25 cellular contexts compared by ENCODE assay signal in the genomic region with DNA sequence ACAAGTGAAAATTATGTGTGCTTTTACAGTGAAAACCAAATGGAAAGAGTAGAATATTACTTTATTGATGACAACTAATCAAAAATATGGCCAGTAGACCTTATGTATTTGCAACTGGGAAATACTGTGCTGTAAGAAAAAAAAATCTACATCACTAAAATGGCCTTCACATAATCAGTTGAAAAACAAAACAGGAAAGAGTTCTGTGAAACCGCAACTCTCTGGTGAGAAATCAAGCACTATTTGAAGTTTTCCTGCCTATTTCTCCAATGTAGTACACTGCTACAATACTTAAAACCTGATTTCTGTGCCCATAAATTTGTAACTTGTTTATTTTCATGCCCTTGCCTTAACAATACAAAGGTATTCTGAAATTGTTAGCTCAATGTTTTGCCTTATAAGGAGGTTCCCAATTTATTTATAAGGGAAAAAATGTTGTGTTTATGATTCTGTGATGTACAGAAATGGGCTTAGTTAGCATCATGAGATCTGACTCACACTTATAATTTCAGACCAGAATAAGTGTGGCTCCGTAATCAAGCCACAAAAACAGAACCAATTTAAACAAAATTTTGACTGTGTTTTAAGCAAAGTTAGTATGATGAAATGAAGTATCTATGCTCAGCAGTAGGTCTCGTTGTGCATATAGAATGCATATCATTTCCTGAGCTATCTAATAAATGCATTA.
DNase-seq lines count a peak whose midpoint lies in the region; ATAC-seq and TF ChIP-seq lines count a peak whose summit lies in the region.
"Had no signal": no experiment of that assay in that cellular context is flagged by ENCODE, and none has a peak within 500 bp of the region (broad histone marks: within the 10 kb centered on the region; RNA-seq: fewer than 3 reads in every experiment).

No MANE protein-coding gene starts in this region.

- 0 out of 2 replicates have a peak, but pooled peaks cover 4% of the 10 kb centered on the region for H3K79me2 ChIP-seq in GM23248 (ENCODE audit: insufficient read depth)

- H3K36me3 ChIP-seq in BLaER1 treated with 17β-estradiol and CSF1 and Interleukin-3, amounts not matched to agents 10 nM and 100 nM = no peaks in the 10 kb centered on the region
- H3K36me3 ChIP-seq in HUES64 (ENCODE audit: insufficient read depth, low read length) = no peaks in the 10 kb centered on the region
- no peaks in the 10 kb centered on the region; the same call in 1 of the 2 replicates for H3K36me3 ChIP-seq in GM23248 (ENCODE audit: low read depth)

- ATAC-seq in natural killer cell treated with Interleukin-12 subunit alpha and Interleukin-12 subunit beta and Interleukin-15 and Interleukin-18, amount 100 ng/mL, for 72 hours = no peak
- ATAC-seq in GM21825 (IDR thresholded peaks at IDR 0.05; ENCODE audit: unreplicated experiment) (no peak), HG03354 (IDR thresholded peaks at IDR 0.05; ENCODE audit: poor library complexity, severe bottlenecking, unreplicated experiment) (no peak)
- ATAC-seq: PC-3, SK-N-SH treated with all-trans-retinoic acid at 6 μM for 48 hours had no signal

- peak overlapping the region; percentile 16 for H3K4me3 Mint-ChIP-seq in natural killer cell treated with Interleukin-12 subunit alpha and Interleukin-12 subunit beta and Interleukin-15 and Interleukin-18, amount 100 ng/mL, for 72 hours
- H3K4me3 Mint-ChIP-seq: CD8-positive, alpha-beta memory T cell had no signal

- no peaks in the 10 kb centered on the region for H3K27me3 ChIP-seq in BLaER1 treated with 17β-estradiol and CSF1 and Interleukin-3, amounts not matched to agents 10 nM and 100 nM
- H3K27me3 ChIP-seq in HUES64 (ENCODE audit: insufficient read depth, low read length) = no peaks in the 10 kb centered on the region
- no peaks in the 10 kb centered on the region for H3K27me3 ChIP-seq in GM23248 (replicated peaks; ENCODE audit: insufficient read depth)

- no peak overlapping the region for H3K9ac ChIP-seq in BLaER1 treated with 17β-estradiol and CSF1 and Interleukin-3, amounts not matched to agents 10 nM and 100 nM
- H3K9ac ChIP-seq in HUES64 (ENCODE audit: low read depth, low read length) (no peak overlapping the region), GM23248 (no peak overlapping the region)

- H3K4me1 Mint-ChIP-seq in natural killer cell treated with Interleukin-12 subunit alpha and Interleukin-12 subunit beta and Interleukin-15 and Interleukin-18, amount 100 ng/mL, for 72 hours (ENCODE audit: low read depth in 2 of 2) = peaks cover 4 to 12% of the 10 kb centered on the region in 2 donors
- H3K4me1 Mint-ChIP-seq: CD8-positive, alpha-beta memory T cell had no signal

- H3K9me3 Mint-ChIP-seq in natural killer cell treated with Interleukin-12 subunit alpha and Interleukin-12 subunit beta and Interleukin-15 and Interleukin-18, amount 100 ng/mL, for 72 hours = no peaks in the 10 kb centered on the region

- in situ Hi-C loops in GM23248 (cut with MboI) = no loop called here

- peaks cover 0 to 5% (median 0%) of the 10 kb centered on the region in 11 experiments; a peak in 1 of 22 replicates for H3K9me3 ChIP-seq in BLaER1 treated with 17β-estradiol and CSF1 and Interleukin-3, amounts not matched to agents 10 nM and 100 nM (replicated peaks in 1 of 11)
- H3K9me3 ChIP-seq in HUES64 (ENCODE audit: insufficient read depth, low read depth, low read length) (no peaks in the 10 kb centered on the region), GM23248 (ENCODE audit: low read depth) (no peaks in the 10 kb centered on the region)

- no peaks in the 10 kb centered on the region for H4K20me1 ChIP-seq in BLaER1 treated with 17β-estradiol and CSF1 and Interleukin-3, amounts not matched to agents 10 nM and 100 nM
- H4K20me1 ChIP-seq in GM23248 (ENCODE audit: insufficient read depth) = no peaks in the 10 kb centered on the region

- no peaks in the 10 kb centered on the region for H3K9me2 ChIP-seq in GM23248 (ENCODE audit: insufficient read depth)

- H3K27ac Mint-ChIP-seq in natural killer cell treated with Interleukin-12 subunit alpha and Interleukin-12 subunit beta and Interleukin-15 and Interleukin-18, amount 100 ng/mL, for 72 hours = peak overlapping the region in 1 of 2 donors; percentile 74
- H3K27ac Mint-ChIP-seq: CD8-positive, alpha-beta memory T cell had no signal

- no peaks in the 10 kb centered on the region for H3F3A ChIP-seq in GM23248 (ENCODE audit: insufficient read depth)

- TF ChIP-seq CTCF in choroid plexus epithelial cell (conservative IDR thresholded peaks at IDR 0.05; ENCODE audit: low read depth, low read length) = no peak

- no peak overlapping the region for H2AFZ ChIP-seq in GM23248

- H3K27ac ChIP-seq in BLaER1 treated with 17β-estradiol and CSF1 and Interleukin-3, amounts not matched to agents 10 nM and 100 nM = peak overlapping the region in 2 of 11 experiments; percentile 18 to 40; a peak in 3 of 22 replicates
- H3K27ac ChIP-seq in HUES64 (ENCODE audit: low read depth, low read length) (peak overlapping the region; percentile 9; the same call in 1 of the 2 replicates), GM23248 (no peak overlapping the region)
- H3K27ac ChIP-seq: C4-2B had no signal

- peak overlapping the region in 10 of 11 experiments; percentile 13 to 60 (median 24); a peak in 15 of 22 replicates for H3K4me2 ChIP-seq in BLaER1 treated with 17β-estradiol and CSF1 and Interleukin-3, amounts not matched to agents 10 nM and 100 nM
- H3K4me2 ChIP-seq in GM23248 (ENCODE audit: unreplicated experiment) = no peak overlapping the region

- no peaks in the 10 kb centered on the region for H3K27me3 Mint-ChIP-seq in natural killer cell treated with Interleukin-12 subunit alpha and Interleukin-12 subunit beta and Interleukin-15 and Interleukin-18, amount 100 ng/mL, for 72 hours
- H3K27me3 Mint-ChIP-seq: CD8-positive, alpha-beta memory T cell had no signal

- 97% methylated on average over 2 of the region's 3 CpGs for WGBS in HUES64
- 90 to 94% methylated on average over 3 of the region's 3 CpGs for WGBS in GM23248 (ENCODE audit: low coverage in 1 of 2, low lambda C conversion rate in 2 of 2, missing lambda C conversion rate in 2 of 2), 2 experiments

- DNase-seq in choroid plexus epithelial cell (ENCODE audit: low read depth) (peak; percentile 9), GM23248 (no peak)
- no peak for DNase-seq in natural killer cell treated with Interleukin-12 subunit alpha and Interleukin-12 subunit beta and Interleukin-15 and Interleukin-18, amount 100 ng/mL, for 72 hours (ENCODE audit: low spot score)
- no peak for DNase-seq in stimulated activated naive CD4-positive, alpha-beta T cell (lab: John Stamatoyannopoulos, UW)
- DNase-seq: AML-193; CD8-positive, alpha-beta memory T cell; DMS 273 treated with DMSO at 0.1 percent for 48 hours; DMS79; GF-D8; H7; Karpas-422; MV-4-11; NCI-H1105; NCI-H1436 treated with DMSO at 0.1 percent for 48 hours; NCI-H187 treated with DMSO at 0.1 percent for 48 hours; NCI-H524; NCI-H774; NK-92 treated with Interleukin-12 subunit alpha and Interleukin-12 subunit beta, amount 100 ng/mL, for 24 hours; PC-3 had no signal

- H3K4me1 ChIP-seq in BLaER1 treated with 17β-estradiol and CSF1 and Interleukin-3, amounts not matched to agents 10 nM and 100 nM = peaks cover 0 to 18% (median 12%) of the 10 kb centered on the region in 10 experiments; a peak in 12 of 20 replicates
- H3K4me1 ChIP-seq in HUES64 (ENCODE audit: insufficient read depth, low read length) (peaks cover 16% of the 10 kb centered on the region), GM23248 (ENCODE audit: insufficient read depth) (no peaks in the 10 kb centered on the region)

- H3K36me3 Mint-ChIP-seq in natural killer cell treated with Interleukin-12 subunit alpha and Interleukin-12 subunit beta and Interleukin-15 and Interleukin-18, amount 100 ng/mL, for 72 hours = no peaks in the 10 kb centered on the region
- H3K36me3 Mint-ChIP-seq: CD8-positive, alpha-beta memory T cell had no signal

- H3K4me3 ChIP-seq in BLaER1 treated with 17β-estradiol and CSF1 and Interleukin-3, amounts not matched to agents 10 nM and 100 nM = no peak overlapping the region
- H3K4me3 ChIP-seq in HUES64 (ENCODE audit: low read length) = no peak overlapping the region
- H3K4me3 ChIP-seq in choroid plexus epithelial cell (ENCODE audit: low read depth, low read length) = no peak overlapping the region
- H3K4me3 ChIP-seq in GM23248 = no peak overlapping the region
